12 cellular contexts compared by ENCODE assay signal in genomic region chr19:15515272-15515625, GRCh38. TPM values are rescaled to one million over a fixed set of nuclear protein-coding genes. Genes with fewer than 3 reads are reported as not detected.
"Had no signal": no experiment of that assay in that cellular context is flagged by ENCODE, and none has a peak within 500 bp of the region (broad histone marks: within the 10 kb centered on the region; RNA-seq: fewer than 3 reads in every experiment).

No MANE protein-coding gene starts in this region.

RNA-seq across cellular contexts. Expression of gene CYP4F22, which starts 6.9 kb away (rescaled TPM):
- total RNA-seq: activated B cell treated with CpG ODN at 0.5 μM for 24 hours, kidney epithelial cell, left ventricle myocardium inferior, pulmonary artery endothelial cell, Right ventricle myocardium inferior, SK-MEL-5, smooth muscle cell had no signal
- polyA plus RNA-seq: smooth muscle cell had no signal

RNA-seq across cellular contexts. Expression of gene PGLYRP2, which starts 35.9 kb away (rescaled TPM):
- total RNA-seq: activated B cell treated with CpG ODN at 0.5 μM for 24 hours, colonic mucosa, gastrocnemius medialis, kidney epithelial cell, left ventricle myocardium inferior, mononuclear cell, pulmonary artery endothelial cell, Right ventricle myocardium inferior, SK-MEL-5, smooth muscle cell, thyroid gland had no signal
- polyA plus RNA-seq: ovary, smooth muscle cell had no signal

RNA-seq across cellular contexts. Expression of gene RASAL3, which starts 50.9 kb away (rescaled TPM):
- total RNA-seq: kidney epithelial cell, SK-MEL-5, smooth muscle cell had no signal
